Comparison of ENCODE assay signal across 1 cellular context in genomic region chr11:22583963-22584492, GRCh38.
TF ChIP-seq lines count a peak whose summit lies in the region.

No MANE protein-coding gene starts in this region.

TF ChIP-seq in HepG2, 621 proteins besides CTCF, POLR2A, EP300 and RAD21:
- TF ChIP-seq FOXA3 (CRISPR knock-in tag; IDR thresholded peaks at IDR 0.05) = peak; percentile 24; the same call in 1 of the 2 replicates
- TF ChIP-seq, protein P1, sequence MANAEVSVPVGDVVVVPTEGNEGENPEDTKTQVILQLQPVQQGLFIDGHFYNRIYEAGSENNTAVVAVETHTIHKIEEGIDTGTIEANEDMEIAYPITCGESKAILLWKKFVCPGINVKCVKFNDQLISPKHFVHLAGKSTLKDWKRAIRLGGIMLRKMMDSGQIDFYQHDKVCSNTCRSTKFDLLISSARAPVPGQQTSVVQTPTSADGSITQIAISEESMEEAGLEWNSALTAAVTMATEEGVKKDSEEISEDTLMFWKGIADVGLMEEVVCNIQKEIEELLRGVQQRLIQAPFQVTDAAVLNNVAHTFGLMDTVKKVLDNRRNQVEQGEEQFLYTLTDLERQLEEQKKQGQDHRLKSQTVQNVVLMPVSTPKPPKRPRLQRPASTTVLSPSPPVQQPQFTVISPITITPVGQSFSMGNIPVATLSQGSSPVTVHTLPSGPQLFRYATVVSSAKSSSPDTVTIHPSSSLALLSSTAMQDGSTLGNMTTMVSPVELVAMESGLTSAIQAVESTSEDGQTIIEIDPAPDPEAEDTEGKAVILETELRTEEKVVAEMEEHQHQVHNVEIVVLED (CRISPR knock-in tag; IDR thresholded peaks at IDR 0.05; ENCODE audit: borderline replicate concordance) = no peak
- TF ChIP-seq, protein P2, sequence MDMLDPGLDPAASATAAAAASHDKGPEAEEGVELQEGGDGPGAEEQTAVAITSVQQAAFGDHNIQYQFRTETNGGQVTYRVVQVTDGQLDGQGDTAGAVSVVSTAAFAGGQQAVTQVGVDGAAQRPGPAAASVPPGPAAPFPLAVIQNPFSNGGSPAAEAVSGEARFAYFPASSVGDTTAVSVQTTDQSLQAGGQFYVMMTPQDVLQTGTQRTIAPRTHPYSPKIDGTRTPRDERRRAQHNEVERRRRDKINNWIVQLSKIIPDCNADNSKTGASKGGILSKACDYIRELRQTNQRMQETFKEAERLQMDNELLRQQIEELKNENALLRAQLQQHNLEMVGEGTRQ (IDR thresholded peaks at IDR 0.05; ENCODE audit: low read depth, low read length) = peak; percentile 69
- TF ChIP-seq, protein P2 (CRISPR knock-in tag; IDR thresholded peaks at IDR 0.05; ENCODE audit: borderline replicate concordance) = peak; percentile 71; the same call in 1 of the 2 replicates
- peak; percentile 41; the same call in 1 of the 2 replicates for TF ChIP-seq RAD51 (IDR thresholded peaks at IDR 0.05; ENCODE audit: borderline replicate concordance)
- TF ChIP-seq PRDM4 (CRISPR knock-in tag; IDR thresholded peaks at IDR 0.05; ENCODE audit: borderline replicate concordance) = no peak
TF ChIP-seq in HepG2: peak in this region for 3.
